ENCODE assay signal across 2 cellular contexts in the genomic region with DNA sequence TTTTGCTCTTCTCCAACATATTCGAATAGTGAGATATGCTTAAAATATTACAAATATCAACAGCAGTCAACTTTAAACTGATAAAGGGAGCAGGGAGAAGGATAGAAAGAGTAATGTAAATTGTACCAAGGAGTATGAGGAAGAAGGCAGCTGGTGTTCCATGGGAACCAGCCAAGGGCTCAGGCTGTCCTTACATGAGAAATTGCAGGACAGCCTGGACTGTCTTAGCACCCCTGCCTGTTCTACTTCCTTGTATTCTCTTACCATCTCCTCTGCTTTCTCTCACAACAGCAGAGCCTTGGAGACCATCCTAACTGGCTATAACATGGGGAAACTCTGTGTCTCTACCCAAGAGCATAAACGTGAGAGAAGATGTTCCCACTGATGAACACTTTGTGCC.
TF ChIP-seq lines count a peak whose summit lies in the region.

No MANE protein-coding gene starts in this region.

TF ChIP-seq in GM23338, 12 proteins besides CTCF, POLR2A, EP300 and RAD21 (continues in another document):
- TF ChIP-seq, protein P1, sequence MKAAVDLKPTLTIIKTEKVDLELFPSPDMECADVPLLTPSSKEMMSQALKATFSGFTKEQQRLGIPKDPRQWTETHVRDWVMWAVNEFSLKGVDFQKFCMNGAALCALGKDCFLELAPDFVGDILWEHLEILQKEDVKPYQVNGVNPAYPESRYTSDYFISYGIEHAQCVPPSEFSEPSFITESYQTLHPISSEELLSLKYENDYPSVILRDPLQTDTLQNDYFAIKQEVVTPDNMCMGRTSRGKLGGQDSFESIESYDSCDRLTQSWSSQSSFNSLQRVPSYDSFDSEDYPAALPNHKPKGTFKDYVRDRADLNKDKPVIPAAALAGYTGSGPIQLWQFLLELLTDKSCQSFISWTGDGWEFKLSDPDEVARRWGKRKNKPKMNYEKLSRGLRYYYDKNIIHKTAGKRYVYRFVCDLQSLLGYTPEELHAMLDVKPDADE (IDR thresholded peaks at IDR 0.05): no peak
- TF ChIP-seq, protein P2, sequence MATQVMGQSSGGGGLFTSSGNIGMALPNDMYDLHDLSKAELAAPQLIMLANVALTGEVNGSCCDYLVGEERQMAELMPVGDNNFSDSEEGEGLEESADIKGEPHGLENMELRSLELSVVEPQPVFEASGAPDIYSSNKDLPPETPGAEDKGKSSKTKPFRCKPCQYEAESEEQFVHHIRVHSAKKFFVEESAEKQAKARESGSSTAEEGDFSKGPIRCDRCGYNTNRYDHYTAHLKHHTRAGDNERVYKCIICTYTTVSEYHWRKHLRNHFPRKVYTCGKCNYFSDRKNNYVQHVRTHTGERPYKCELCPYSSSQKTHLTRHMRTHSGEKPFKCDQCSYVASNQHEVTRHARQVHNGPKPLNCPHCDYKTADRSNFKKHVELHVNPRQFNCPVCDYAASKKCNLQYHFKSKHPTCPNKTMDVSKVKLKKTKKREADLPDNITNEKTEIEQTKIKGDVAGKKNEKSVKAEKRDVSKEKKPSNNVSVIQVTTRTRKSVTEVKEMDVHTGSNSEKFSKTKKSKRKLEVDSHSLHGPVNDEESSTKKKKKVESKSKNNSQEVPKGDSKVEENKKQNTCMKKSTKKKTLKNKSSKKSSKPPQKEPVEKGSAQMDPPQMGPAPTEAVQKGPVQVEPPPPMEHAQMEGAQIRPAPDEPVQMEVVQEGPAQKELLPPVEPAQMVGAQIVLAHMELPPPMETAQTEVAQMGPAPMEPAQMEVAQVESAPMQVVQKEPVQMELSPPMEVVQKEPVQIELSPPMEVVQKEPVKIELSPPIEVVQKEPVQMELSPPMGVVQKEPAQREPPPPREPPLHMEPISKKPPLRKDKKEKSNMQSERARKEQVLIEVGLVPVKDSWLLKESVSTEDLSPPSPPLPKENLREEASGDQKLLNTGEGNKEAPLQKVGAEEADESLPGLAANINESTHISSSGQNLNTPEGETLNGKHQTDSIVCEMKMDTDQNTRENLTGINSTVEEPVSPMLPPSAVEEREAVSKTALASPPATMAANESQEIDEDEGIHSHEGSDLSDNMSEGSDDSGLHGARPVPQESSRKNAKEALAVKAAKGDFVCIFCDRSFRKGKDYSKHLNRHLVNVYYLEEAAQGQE (IDR thresholded peaks at IDR 0.05; ENCODE audit: unreplicated experiment): no peak
- TF ChIP-seq ZNF114 (CRISPR knock-in tag; IDR thresholded peaks at IDR 0.05): no peak
- TF ChIP-seq POLR2AphosphoS5 (IDR thresholded peaks at IDR 0.05; ENCODE audit: low read depth): no peak
- TF ChIP-seq NANOG (IDR thresholded peaks at IDR 0.05; ENCODE audit: borderline replicate concordance): no peak
- no peak for TF ChIP-seq EZH2phosphoT487 (IDR thresholded peaks at IDR 0.05; ENCODE audit: unreplicated experiment)
- TF ChIP-seq ZNF331 (CRISPR knock-in tag; IDR thresholded peaks at IDR 0.05; ENCODE audit: low read depth): no peak
- TF ChIP-seq STAT1 (IDR thresholded peaks at IDR 0.05; ENCODE audit: unreplicated experiment): no peak
- TF ChIP-seq CREB1 (CRISPR knock-in tag; IDR thresholded peaks at IDR 0.05; ENCODE audit: low read depth): no peak
- no peak for TF ChIP-seq JUNB (IDR thresholded peaks at IDR 0.05; ENCODE audit: unreplicated experiment)

TF ChIP-seq in endothelial cell of umbilical vein, 7 proteins besides CTCF, POLR2A, EP300 and RAD21:
- TF ChIP-seq, protein P3, sequence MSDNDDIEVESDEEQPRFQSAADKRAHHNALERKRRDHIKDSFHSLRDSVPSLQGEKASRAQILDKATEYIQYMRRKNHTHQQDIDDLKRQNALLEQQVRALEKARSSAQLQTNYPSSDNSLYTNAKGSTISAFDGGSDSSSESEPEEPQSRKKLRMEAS (IDR thresholded peaks at IDR 0.05; ENCODE audit: insufficient read depth, insufficient read length): no peak
- TF ChIP-seq EZH2 (IDR thresholded peaks at IDR 0.05; ENCODE audit: borderline replicate concordance, low read depth, low read length, severe bottlenecking) (no peak), JUN (IDR thresholded peaks at IDR 0.05; ENCODE audit: borderline replicate concordance, insufficient read depth, insufficient read length, low read depth) (no peak), FOS (IDR thresholded peaks at IDR 0.05; ENCODE audit: borderline replicate concordance, insufficient read depth, low read length) (no peak), POLR2AphosphoS5 (IDR thresholded peaks at IDR 0.05; ENCODE audit: insufficient read depth, low read depth, low read length) (no peak), GATA2 (IDR thresholded peaks at IDR 0.05; ENCODE audit: insufficient read depth, insufficient read length, low read depth, low read length) (no peak), MYC (IDR thresholded peaks at IDR 0.05; ENCODE audit: low read depth, low read length) (no peak)
